ENCODE assay signal across 8 cellular contexts in the genomic region with DNA sequence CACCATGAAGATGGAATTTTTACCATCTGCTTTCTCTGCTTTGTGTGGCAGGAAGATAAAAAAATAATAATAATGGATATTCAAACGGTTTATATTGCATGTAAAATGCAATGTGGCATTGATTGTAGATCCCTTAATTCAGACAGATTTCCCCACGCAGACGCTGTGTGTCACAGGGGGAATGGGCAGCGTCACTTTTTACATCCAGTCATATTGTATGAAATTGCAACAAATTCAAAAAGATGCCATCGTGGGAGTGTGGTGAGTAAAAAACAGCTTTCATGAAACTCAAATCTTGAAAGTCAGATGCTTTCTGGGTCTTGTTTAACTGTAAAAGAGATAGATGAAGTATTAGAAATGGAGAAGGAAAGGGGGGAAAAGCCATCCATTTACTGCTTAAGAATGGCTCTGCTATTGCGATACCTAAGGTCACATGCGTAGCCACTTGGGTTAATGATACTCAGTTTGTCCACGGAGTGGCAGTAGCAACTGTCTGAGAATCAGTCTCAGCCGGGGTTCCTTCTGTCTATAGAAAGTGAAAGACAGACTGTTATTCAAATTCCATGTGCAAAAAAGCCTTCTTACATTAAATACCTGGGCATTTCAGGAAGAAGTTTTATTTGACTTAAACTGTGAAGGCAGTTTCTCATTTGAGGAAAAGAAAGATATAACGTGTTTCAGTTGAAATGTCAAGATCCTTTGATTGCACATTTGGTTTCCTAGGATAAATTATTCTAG. TPM values are rescaled to one million over a fixed set of nuclear protein-coding genes. Genes with fewer than 3 reads are reported as not detected.
A peak's percentile ranks its signal among the peaks of the same experiment; 100 is the strongest.
DNase-seq lines count a peak whose midpoint lies in the region; ATAC-seq, FAIRE-seq and TF ChIP-seq lines count a peak whose summit lies in the region.

No MANE protein-coding gene starts in this region.

- no peaks in the 10 kb centered on the region for H3K36me3 ChIP-seq in pancreas

- DNase-seq in EH (ENCODE audit: low read depth): peak; percentile 89
- peak; percentile 63 for DNase-seq in HS-5 (ENCODE audit: low read depth)
- DNase-seq in RKO (ENCODE audit: low spot score): peak; percentile 88
- peak; percentile 54 for DNase-seq in activated naive CD4-positive, alpha-beta T cell treated with anti-CD3 and anti-CD28 coated beads, Interleukin-2, amount 50 U/mL, for 16 hours
- DNase-seq in glomerular endothelial cell (ENCODE audit: extremely low read depth, low read depth, low spot score): peak; percentile 90
- DNase-seq in pancreas: peak in 3 of 6 donors; percentile 48 to 71 (median 67)
- no peak for DNase-seq in posterior vena cava (ENCODE audit: low spot score)

- peaks cover 0 to 26% (median 17%) of the 10 kb centered on the region in 3 donors for H3K4me1 ChIP-seq in pancreas

- intact Hi-C loops in pancreas (cut with DNase I): no loop called here
- intact Hi-C loops in posterior vena cava (cut with DNase I): loop anchor here (5.0 to 10.0 kb wide), 2 partner anchors 165 to 177 kb away; partner anchors contain the start of gene ANKRD28 (in 1 of the 2)

- no peak for FAIRE-seq in pancreas (lab: Jason Lieb, UNC)

- 34 to 42% methylated on average over 10 of the region's 10 CpGs for WGBS in pancreas, 2 donors

- ATAC-seq in GM21390 (IDR thresholded peaks at IDR 0.05; ENCODE audit: unreplicated experiment): peak; percentile 93
- peak; percentile 93 to 98 (median 98) for ATAC-seq in pancreas

- H3K27me3 ChIP-seq in pancreas: no peaks in the 10 kb centered on the region

- peak overlapping the region in 2 of 4 donors; percentile 9 to 13 for H3K4me3 ChIP-seq in pancreas

- H3K27ac ChIP-seq in pancreas: peak overlapping the region in 1 of 4 donors; percentile 24

- TF ChIP-seq CTCF in pancreas (IDR thresholded peaks at IDR 0.05): peak; percentile 40 to 61 (median 50)

- H3K9me3 ChIP-seq in pancreas: no peaks in the 10 kb centered on the region

RNA-seq across cellular contexts. Expression of gene BTD, which starts 28.5 kb away (rescaled TPM):
- total RNA-seq in glomerular endothelial cell (24.8 and 37.6 TPM in 2 replicates), pancreas (10 to 100 TPM; 14.2 to 22.0 (median 16.7) TPM), posterior vena cava (10 to 100 TPM; 13.3 to 18.1 TPM)
- polyA plus RNA-seq in pancreas: 10 to 100 TPM in 1 of 2 donors, 1 to 10 TPM in 1; 6.2 to 16.5 TPM

RNA-seq across cellular contexts. Expression of gene HACL1, which starts 28.7 kb away (rescaled TPM):
- 17.2 and 22.9 TPM in 2 replicates for total RNA-seq in glomerular endothelial cell
- 10 to 100 TPM; 10.2 to 18.8 (median 12.8) TPM for total RNA-seq in pancreas
- polyA plus RNA-seq in pancreas: 10 to 100 TPM in 1 of 2 donors, 1 to 10 TPM in 1; 6.5 to 11.5 TPM
- total RNA-seq in posterior vena cava: 10 to 100 TPM; 18.5 to 21.2 TPM

Comparison
In these comparisons a context has a peak if more than half of its experiments do, and no peak if none do; other contexts are left out.
1. intact Hi-C loops: an anchor here in posterior vena cava (5.0 to 10.0 kb wide); none called in pancreas.